Comparison of ENCODE assay signal across 9 cellular contexts in the genomic region with DNA sequence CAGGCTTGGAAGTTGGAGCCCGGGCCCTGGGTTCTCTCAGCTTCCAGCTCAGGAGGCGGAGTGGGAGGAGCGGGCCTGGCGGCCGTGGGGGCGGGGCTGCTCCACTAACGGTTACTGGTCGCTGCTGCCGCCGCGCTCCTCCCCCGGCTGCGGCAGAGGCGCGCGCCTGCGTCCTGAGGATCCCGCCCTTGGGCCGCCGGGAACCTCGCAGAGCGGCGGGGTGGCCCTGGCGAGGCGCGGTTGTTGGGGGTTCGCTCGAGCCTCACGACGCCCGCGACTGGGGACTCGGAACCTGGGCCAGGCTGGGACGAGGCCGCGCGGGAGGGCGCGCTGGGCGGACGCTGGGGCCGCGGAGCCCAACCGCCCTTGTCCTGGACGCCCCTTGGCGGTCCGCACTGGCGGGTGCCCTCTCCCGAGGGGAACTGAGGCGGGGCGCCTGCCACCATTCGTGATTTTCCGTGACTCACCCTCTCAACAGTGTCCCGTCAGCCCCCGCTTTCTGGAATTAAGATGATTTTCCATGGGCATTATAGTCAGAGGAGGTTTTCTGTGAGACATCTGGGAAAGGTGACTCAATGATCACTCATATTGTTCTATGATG. TPM values are rescaled to one million over a fixed set of nuclear protein-coding genes. Genes with fewer than 3 reads are reported as not detected.
A peak's percentile ranks its signal among the peaks of the same experiment; 100 is the strongest.
DNase-seq lines count a peak whose midpoint lies in the region; ATAC-seq and TF ChIP-seq lines count a peak whose summit lies in the region.
"Had no signal": no experiment of that assay in that cellular context is flagged by ENCODE, and none has a peak within 500 bp of the region (broad histone marks: within the 10 kb centered on the region; RNA-seq: fewer than 3 reads in every experiment).

No MANE protein-coding gene starts in this region.

- H3K36me3 Mint-ChIP-seq in activated naive CD4-positive, alpha-beta T cell treated with anti-CD3 and anti-CD28 coated beads for 36 hours (ENCODE audit: low read depth): no peaks in the 10 kb centered on the region
- no peaks in the 10 kb centered on the region for H3K36me3 Mint-ChIP-seq in stimulated activated naive B cell treated with anti-CD40 and anti-IgM and Interleukin-4, amounts not matched to agents 10 μg/mL and 1 μg/mL and 100 μg/mL, for 72 hours

- no peaks in the 10 kb centered on the region for H3K27me3 ChIP-seq in colonic mucosa

- H3K4me1 ChIP-seq in colonic mucosa (no peaks in the 10 kb centered on the region), mesodermal cell (ENCODE audit: control insufficient read depth, insufficient read depth, low read length, poor library complexity, severe bottlenecking) (no peaks in the 10 kb centered on the region)

- intact Hi-C loops in activated naive CD4-positive, alpha-beta T cell treated with anti-CD3 and anti-CD28 coated beads for 36 hours (cut with micrococcal nuclease): no loop called here
- intact Hi-C loops in colonic mucosa (cut with DNase I): no loop called here

- H3K4me3 ChIP-seq in colonic mucosa (peak overlapping the region; percentile 28), mesodermal cell (ENCODE audit: extremely low read depth, insufficient read depth, low read length, poor library complexity, severe bottlenecking) (peak overlapping the region; percentile 29)

- WGBS in mesodermal cell (ENCODE audit: insufficient coverage in 2 of 2), 2 experiments: 59 to 66% methylated on average over 42 to 48 of the region's 55 CpGs

- peak overlapping the region; percentile 20 for H3K27ac ChIP-seq in colonic mucosa
- H3K27ac ChIP-seq in mesodermal cell (ENCODE audit: low read depth, low read length, severe bottlenecking): no peak overlapping the region
- H3K27ac ChIP-seq: C4-2B had no signal

- H3K9me3 ChIP-seq in colonic mucosa (no peaks in the 10 kb centered on the region), mesodermal cell (ENCODE audit: control insufficient read depth, low read length) (no peaks in the 10 kb centered on the region)

- H3K36me3 ChIP-seq in colonic mucosa (no peaks in the 10 kb centered on the region), mesodermal cell (ENCODE audit: control insufficient read depth, insufficient read depth, low read length) (no peaks in the 10 kb centered on the region)

- DNase-seq in activated naive CD4-positive, alpha-beta T cell treated with anti-CD3 and anti-CD28 coated beads for 36 hours: peak; percentile 55
- no peak for DNase-seq in activated naive CD4-positive, alpha-beta T cell treated with Interleukin-2 at 50 U/mL for 16 hours
- peak; percentile 89 for DNase-seq in colonic mucosa
- peak; percentile 55 for DNase-seq in stimulated activated naive B cell treated with anti-CD40 and anti-IgM and Interleukin-4, amounts not matched to agents 10 μg/mL and 1 μg/mL and 100 μg/mL, for 72 hours
- no peak for DNase-seq in NCI-H345 treated with DMSO at 0.1 percent for 48 hours (lab: John Stamatoyannopoulos, UW; ENCODE audit: unreplicated experiment)

- H3K9me3 Mint-ChIP-seq in activated naive CD4-positive, alpha-beta T cell treated with anti-CD3 and anti-CD28 coated beads for 36 hours: no peaks in the 10 kb centered on the region
- peaks cover 0 to 2% of the 10 kb centered on the region in 2 donors for H3K9me3 Mint-ChIP-seq in stimulated activated naive B cell treated with anti-CD40 and anti-IgM and Interleukin-4, amounts not matched to agents 10 μg/mL and 1 μg/mL and 100 μg/mL, for 72 hours

- H3K4me3 Mint-ChIP-seq in activated naive CD4-positive, alpha-beta T cell treated with anti-CD3 and anti-CD28 coated beads for 36 hours: no peak overlapping the region
- H3K4me3 Mint-ChIP-seq in stimulated activated naive B cell treated with anti-CD40 and anti-IgM and Interleukin-4, amounts not matched to agents 10 μg/mL and 1 μg/mL and 100 μg/mL, for 72 hours: peak overlapping the region; percentile 36 to 55

- no peak for TF ChIP-seq CTCF in colonic mucosa (IDR thresholded peaks at IDR 0.05)

- no peak overlapping the region for H3K27ac Mint-ChIP-seq in activated naive CD4-positive, alpha-beta T cell treated with anti-CD3 and anti-CD28 coated beads for 36 hours
- no peak overlapping the region for H3K27ac Mint-ChIP-seq in stimulated activated naive B cell treated with anti-CD40 and anti-IgM and Interleukin-4, amounts not matched to agents 10 μg/mL and 1 μg/mL and 100 μg/mL, for 72 hours

- peak; percentile 93 to 94 for ATAC-seq in stimulated activated naive B cell treated with anti-CD40 and anti-IgM and Interleukin-4, amounts not matched to agents 10 μg/mL and 1 μg/mL and 100 μg/mL, for 72 hours (replicated peaks)
- ATAC-seq in HG03460 (IDR thresholded peaks at IDR 0.05; ENCODE audit: unreplicated experiment) (no peak), GM21360 (IDR thresholded peaks at IDR 0.05; ENCODE audit: unreplicated experiment) (no peak)

- peaks cover 47% of the 10 kb centered on the region for H3K27me3 Mint-ChIP-seq in activated naive CD4-positive, alpha-beta T cell treated with anti-CD3 and anti-CD28 coated beads for 36 hours (ENCODE audit: low read depth)
- H3K27me3 Mint-ChIP-seq in stimulated activated naive B cell treated with anti-CD40 and anti-IgM and Interleukin-4, amounts not matched to agents 10 μg/mL and 1 μg/mL and 100 μg/mL, for 72 hours: peaks cover 32 to 37% of the 10 kb centered on the region in 2 donors

- H3K4me1 Mint-ChIP-seq in activated naive CD4-positive, alpha-beta T cell treated with anti-CD3 and anti-CD28 coated beads for 36 hours (ENCODE audit: low read depth): no peaks in the 10 kb centered on the region
- H3K4me1 Mint-ChIP-seq in stimulated activated naive B cell treated with anti-CD40 and anti-IgM and Interleukin-4, amounts not matched to agents 10 μg/mL and 1 μg/mL and 100 μg/mL, for 72 hours: peaks cover 2 to 18% of the 10 kb centered on the region in 2 donors

- H3K9ac ChIP-seq in colonic mucosa (ENCODE audit: low read depth in 2 of 2, low read length in 2 of 2): peak overlapping the region in 1 of 2 donors; percentile 46

- CTCF ChIA-PET in activated naive CD4-positive, alpha-beta T cell treated with anti-CD3 and anti-CD28 coated beads for 36 hours (lab: Charles Lee): no interaction called here

RNA-seq across cellular contexts. Expression of gene OR2G3, which starts 34.1 kb away (rescaled TPM):
- total RNA-seq in activated naive CD4-positive, alpha-beta T cell treated with anti-CD3 and anti-CD28 coated beads for 36 hours: not detected
- not detected for total RNA-seq in colonic mucosa
- polyA plus RNA-seq in mesodermal cell (2013, experiment 1 of 2): not detected
- not detected for polyA plus RNA-seq in mesodermal cell (2013, experiment 2 of 2)

RNA-seq across cellular contexts. Expression of gene OR13G1, which starts 40.1 kb away (rescaled TPM):
- total RNA-seq in activated naive CD4-positive, alpha-beta T cell treated with anti-CD3 and anti-CD28 coated beads for 36 hours: not detected
- not detected for total RNA-seq in colonic mucosa
- polyA plus RNA-seq in mesodermal cell (2013, experiment 1 of 2): not detected
- polyA plus RNA-seq in mesodermal cell (2013, experiment 2 of 2): not detected

RNA-seq across cellular contexts. Expression of gene OR2G2, which starts 51.3 kb away (rescaled TPM):
- not detected for total RNA-seq in activated naive CD4-positive, alpha-beta T cell treated with anti-CD3 and anti-CD28 coated beads for 36 hours
- not detected for total RNA-seq in colonic mucosa
- not detected for polyA plus RNA-seq in mesodermal cell (2013, experiment 1 of 2)
- polyA plus RNA-seq in mesodermal cell (2013, experiment 2 of 2): not detected

Comparison
In these comparisons a context has a peak if more than half of its experiments do, and no peak if none do; other contexts are left out.
1. DNase-seq: peak in activated naive CD4-positive, alpha-beta T cell treated with anti-CD3 and anti-CD28 coated beads for 36 hours (single experiment), colonic mucosa (single experiment) and stimulated activated naive B cell treated with anti-CD40 and anti-IgM and Interleukin-4, amounts not matched to agents 10 μg/mL and 1 μg/mL and 100 μg/mL, for 72 hours (single experiment); none in activated naive CD4-positive, alpha-beta T cell treated with Interleukin-2 at 50 U/mL for 16 hours (single experiment) and NCI-H345 treated with DMSO at 0.1 percent for 48 hours (single experiment).
2. ATAC-seq: peak in stimulated activated naive B cell treated with anti-CD40 and anti-IgM and Interleukin-4, amounts not matched to agents 10 μg/mL and 1 μg/mL and 100 μg/mL, for 72 hours (2 of 2); none in HG03460 (single experiment) and GM21360 (single experiment).